1 cellular context compared by ENCODE assay signal in genomic region chr5:1345876-1346626, GRCh38.
TF ChIP-seq lines count a peak whose summit lies in the region.

No MANE protein-coding gene starts in this region.

TF ChIP-seq in WTC11, 78 proteins besides CTCF, POLR2A, EP300 and RAD21 (continued from another document):
- TF ChIP-seq ZNF532 (CRISPR knock-in tag; IDR thresholded peaks at IDR 0.05; ENCODE audit: borderline replicate concordance) (no peak), ZNF138 (CRISPR knock-in tag; conservative IDR thresholded peaks at IDR 0.05) (no peak), ZNF263 (CRISPR knock-in tag; IDR thresholded peaks at IDR 0.05; ENCODE audit: low read depth) (no peak), PREB (CRISPR knock-in tag; IDR thresholded peaks at IDR 0.05; ENCODE audit: borderline replicate concordance) (no peak), CREM (CRISPR knock-in tag; IDR thresholded peaks at IDR 0.05) (no peak)
TF ChIP-seq in WTC11: peak in this region for 0.
